In genomic region chr17:82400830-82401229, GRCh38 we compare ENCODE assay signal across 8 cellular contexts. TPM values are rescaled to one million over a fixed set of nuclear protein-coding genes. Genes with fewer than 3 reads are reported as not detected.
DNase-seq lines count a peak whose midpoint lies in the region; ATAC-seq, FAIRE-seq and TF ChIP-seq lines count a peak whose summit lies in the region.

No MANE protein-coding gene starts in this region.

- H3K4me3 ChIP-seq in BLaER1 treated with 17β-estradiol and CSF1 and Interleukin-3, amounts not matched to agents 10 nM and 100 nM: peak overlapping the region in 3 of 10 experiments; percentile 4 to 28 (median 20); a peak in 3 of 20 replicates
- H3K4me3 ChIP-seq in lower lobe of right lung (peak overlapping the region; percentile 16), thoracic aorta (peak overlapping the region; percentile 31), tibial nerve (no peak overlapping the region)

- peak overlapping the region; percentile 86 for H3K27ac Mint-ChIP-seq in activated CD8-positive, alpha-beta T cell treated with anti-CD3 and anti-CD28 coated beads, Interleukin-2, amount 10 ng/mL, durations not matched to agents 7 days and 5 days

- intact Hi-C loops in lower lobe of right lung (cut with DNase I): no loop called here

- TF ChIP-seq CTCF in lower lobe of right lung (IDR thresholded peaks at IDR 0.05): no peak
- no peak for TF ChIP-seq CTCF in thoracic aorta (IDR thresholded peaks at IDR 0.05)
- TF ChIP-seq CTCF in tibial nerve (IDR thresholded peaks at IDR 0.05): no peak

- H3K9ac ChIP-seq in BLaER1 treated with 17β-estradiol and CSF1 and Interleukin-3, amounts not matched to agents 10 nM and 100 nM: peak overlapping the region in 7 of 11 experiments; percentile 0 to 62 (median 34); a peak in 7 of 22 replicates

- DNase-seq in Kasumi-1 (lab: John Stamatoyannopoulos, UW): peak; percentile 87 to 92
- DNase-seq in activated CD8-positive, alpha-beta T cell treated with anti-CD3 and anti-CD28 coated beads, Interleukin-2, amount 10 ng/mL, durations not matched to agents 7 days and 5 days: peak; percentile 79
- DNase-seq in lower lobe of right lung: peak; percentile 83
- DNase-seq in thoracic aorta (ENCODE audit: low spot score): no peak
- DNase-seq in tibial nerve (ENCODE audit: low spot score in 2 of 2): no peak
- DNase-seq in NCI-H187 (lab: John Stamatoyannopoulos, UW): no peak
- DNase-seq in urothelium cell line (ENCODE audit: low spot score): no peak

- H3K4me2 ChIP-seq in BLaER1 treated with 17β-estradiol and CSF1 and Interleukin-3, amounts not matched to agents 10 nM and 100 nM: peak overlapping the region; percentile 73 to 94 (median 84)

- no peaks in the 10 kb centered on the region for H3K9me3 Mint-ChIP-seq in activated CD8-positive, alpha-beta T cell treated with anti-CD3 and anti-CD28 coated beads, Interleukin-2, amount 10 ng/mL, durations not matched to agents 7 days and 5 days (ENCODE audit: insufficient read depth)

- peak in 1 of 2 donors; percentile 7 for TF ChIP-seq EP300 in tibial nerve (IDR thresholded peaks at IDR 0.05)

- peaks cover 19% of the 10 kb centered on the region for H3K4me1 Mint-ChIP-seq in activated CD8-positive, alpha-beta T cell treated with anti-CD3 and anti-CD28 coated beads, Interleukin-2, amount 10 ng/mL, durations not matched to agents 7 days and 5 days (ENCODE audit: low read depth)

- peaks cover 30 to 44% (median 37%) of the 10 kb centered on the region in 10 experiments for H3K4me1 ChIP-seq in BLaER1 treated with 17β-estradiol and CSF1 and Interleukin-3, amounts not matched to agents 10 nM and 100 nM
- H3K4me1 ChIP-seq in lower lobe of right lung (peaks cover 15% of the 10 kb centered on the region), thoracic aorta (ENCODE audit: control insufficient read depth in 1 of 2, low read depth in 2 of 2) (peaks cover 3 to 13% of the 10 kb centered on the region in 2 donors), tibial nerve (peaks cover 0 to 36% (median 3%) of the 10 kb centered on the region in 4 donors)

- peaks cover 10 to 36% (median 27%) of the 10 kb centered on the region in 11 experiments; a peak in 21 of 22 replicates for H3K27me3 ChIP-seq in BLaER1 treated with 17β-estradiol and CSF1 and Interleukin-3, amounts not matched to agents 10 nM and 100 nM
- H3K27me3 ChIP-seq in lower lobe of right lung (ENCODE audit: low read depth) (no peaks in the 10 kb centered on the region), thoracic aorta (replicated peaks; ENCODE audit: insufficient read depth) (no peaks in the 10 kb centered on the region), tibial nerve (no peaks in the 10 kb centered on the region)

- H3K9me3 ChIP-seq in BLaER1 treated with 17β-estradiol and CSF1 and Interleukin-3, amounts not matched to agents 10 nM and 100 nM (replicated peaks in 1 of 11): no peaks in the 10 kb centered on the region
- no peaks in the 10 kb centered on the region for H3K9me3 ChIP-seq in lower lobe of right lung
- H3K9me3 ChIP-seq in thoracic aorta: no peaks in the 10 kb centered on the region
- no peaks in the 10 kb centered on the region for H3K9me3 ChIP-seq in tibial nerve

- no peaks in the 10 kb centered on the region for H3K27me3 Mint-ChIP-seq in activated CD8-positive, alpha-beta T cell treated with anti-CD3 and anti-CD28 coated beads, Interleukin-2, amount 10 ng/mL, durations not matched to agents 7 days and 5 days (ENCODE audit: low read depth)

- no peak for TF ChIP-seq POLR2A in tibial nerve (IDR thresholded peaks at IDR 0.05)

- 83 to 84% methylated on average over 19 of the region's 19 CpGs for WGBS in tibial nerve, 2 donors

- POLR2A ChIA-PET in activated CD8-positive, alpha-beta T cell treated with anti-CD3 and anti-CD28 coated beads, Interleukin-2, amount 10 ng/mL, durations not matched to agents 7 days and 5 days (lab: Charles Lee): no interaction called here

- H3K27ac ChIP-seq in BLaER1 treated with 17β-estradiol and CSF1 and Interleukin-3, amounts not matched to agents 10 nM and 100 nM: peak overlapping the region in 7 of 11 experiments; percentile 6 to 58 (median 48); a peak in 14 of 22 replicates
- peak overlapping the region; percentile 18 for H3K27ac ChIP-seq in lower lobe of right lung
- H3K27ac ChIP-seq in thoracic aorta: no peak overlapping the region
- H3K27ac ChIP-seq in tibial nerve: no peak overlapping the region

- peak; percentile 95 for ATAC-seq in activated CD8-positive, alpha-beta T cell treated with anti-CD3 and anti-CD28 coated beads, Interleukin-2, amount 10 ng/mL, durations not matched to agents 7 days and 5 days
- peak; percentile 79 to 80 for ATAC-seq in lower lobe of right lung
- no peak for ATAC-seq in thoracic aorta (ENCODE audit: insufficient number of reproducible peaks, low FRiP score, low read depth)

- H4K20me1 ChIP-seq in BLaER1 treated with 17β-estradiol and CSF1 and Interleukin-3, amounts not matched to agents 10 nM and 100 nM: peaks cover 10 to 72% (median 42%) of the 10 kb centered on the region in 11 experiments; a peak in 20 of 22 replicates

- H3K36me3 ChIP-seq in BLaER1 treated with 17β-estradiol and CSF1 and Interleukin-3, amounts not matched to agents 10 nM and 100 nM: peaks cover 19 to 48% (median 35%) of the 10 kb centered on the region in 11 experiments
- H3K36me3 ChIP-seq in lower lobe of right lung (peaks cover 39% of the 10 kb centered on the region), thoracic aorta (peaks cover 13% of the 10 kb centered on the region), tibial nerve (peaks cover 0 to 84% (median 3%) of the 10 kb centered on the region in 3 donors)

- FAIRE-seq in urothelium cell line (lab: Jason Lieb, UNC): no peak

- H3K4me3 Mint-ChIP-seq in activated CD8-positive, alpha-beta T cell treated with anti-CD3 and anti-CD28 coated beads, Interleukin-2, amount 10 ng/mL, durations not matched to agents 7 days and 5 days: peak overlapping the region; percentile 66

- CTCF ChIA-PET in activated CD8-positive, alpha-beta T cell treated with anti-CD3 and anti-CD28 coated beads, Interleukin-2, amount 10 ng/mL, durations not matched to agents 7 days and 5 days (lab: Charles Lee): interaction anchor here (0.7 to 1.9 kb wide), 2 partner anchors 44 to 50 kb away, joined by 3 to 5 read pairs; no protein-coding TSS in a partner anchor

- H3K36me3 Mint-ChIP-seq in activated CD8-positive, alpha-beta T cell treated with anti-CD3 and anti-CD28 coated beads, Interleukin-2, amount 10 ng/mL, durations not matched to agents 7 days and 5 days (ENCODE audit: low read depth): peaks cover 20% of the 10 kb centered on the region

RNA-seq across cellular contexts. Expression of gene HEXD, which starts 17.3 kb away (rescaled TPM):
- 10 to 100 TPM; 47.6 to 53.6 TPM for total RNA-seq in activated CD8-positive, alpha-beta T cell treated with anti-CD3 and anti-CD28 coated beads, Interleukin-2, amount 10 ng/mL, durations not matched to agents 7 days and 5 days
- total RNA-seq in lower lobe of right lung: 60.2 TPM
- 10 to 100 TPM; 31.4 to 34.7 TPM for total RNA-seq in thoracic aorta
- 100 to 1,000 TPM in 1 of 4 donors, 10 to 100 TPM in 3; 65.6 to 143 (median 95.1) TPM for total RNA-seq in tibial nerve

RNA-seq across cellular contexts. Expression of gene OGFOD3, which starts 17.6 kb away (rescaled TPM):
- 10 to 100 TPM; 25.2 to 28.0 TPM for total RNA-seq in activated CD8-positive, alpha-beta T cell treated with anti-CD3 and anti-CD28 coated beads, Interleukin-2, amount 10 ng/mL, durations not matched to agents 7 days and 5 days
- 27.1 TPM for total RNA-seq in lower lobe of right lung
- 10 to 100 TPM; 24.9 to 27.4 TPM for total RNA-seq in thoracic aorta
- 10 to 100 TPM; 23.7 to 51.6 (median 40.7) TPM for total RNA-seq in tibial nerve

RNA-seq across cellular contexts. Expression of gene UTS2R, which starts 29.3 kb away (rescaled TPM):
- not detected for total RNA-seq in activated CD8-positive, alpha-beta T cell treated with anti-CD3 and anti-CD28 coated beads, Interleukin-2, amount 10 ng/mL, durations not matched to agents 7 days and 5 days
- not detected for total RNA-seq in lower lobe of right lung
- under 1 TPM in 1 of 2 donors, not detected in 1; 0.27 TPM for total RNA-seq in thoracic aorta
- under 1 TPM in 1 of 4 donors, not detected in 3; 0.20 TPM for total RNA-seq in tibial nerve

RNA-seq across cellular contexts. Expression of gene TEX19, which starts 41.8 kb away (rescaled TPM):
- total RNA-seq in activated CD8-positive, alpha-beta T cell treated with anti-CD3 and anti-CD28 coated beads, Interleukin-2, amount 10 ng/mL, durations not matched to agents 7 days and 5 days: not detected
- not detected for total RNA-seq in lower lobe of right lung
- total RNA-seq in thoracic aorta: not detected
- total RNA-seq in tibial nerve: not detected

RNA-seq across cellular contexts. Expression of gene CYBC1, which starts 49.7 kb away (rescaled TPM):
- 100 to 1,000 TPM; 220 to 247 TPM for total RNA-seq in activated CD8-positive, alpha-beta T cell treated with anti-CD3 and anti-CD28 coated beads, Interleukin-2, amount 10 ng/mL, durations not matched to agents 7 days and 5 days
- 132 TPM for total RNA-seq in lower lobe of right lung
- total RNA-seq in thoracic aorta: 100 to 1,000 TPM in 1 of 2 donors, 10 to 100 TPM in 1; 84.6 to 178 TPM
- total RNA-seq in tibial nerve: 100 to 1,000 TPM in 2 of 4 donors, 10 to 100 TPM in 2; 45.4 to 106 (median 86.4) TPM

Comparison
In these comparisons a context has a peak if more than half of its experiments do, and no peak if none do; other contexts are left out.
1. H3K27ac ChIP-seq: peak in BLaER1 treated with 17β-estradiol and CSF1 and Interleukin-3, amounts not matched to agents 10 nM and 100 nM (7 of 11) and lower lobe of right lung (single experiment); none in thoracic aorta (0 of 2) and tibial nerve (0 of 4).
2. H3K4me3 ChIP-seq: peak in lower lobe of right lung (single experiment) and thoracic aorta (single experiment); none in tibial nerve (0 of 4).
3. DNase-seq: peak in Kasumi-1 (2 of 2), activated CD8-positive, alpha-beta T cell treated with anti-CD3 and anti-CD28 coated beads, Interleukin-2, amount 10 ng/mL, durations not matched to agents 7 days and 5 days (single experiment) and lower lobe of right lung (single experiment); none in thoracic aorta (single experiment), tibial nerve (0 of 2), NCI-H187 (0 of 2) and urothelium cell line (single experiment).